In genomic region chr7:142796501-142797341, GRCh38 we compare ENCODE assay signal across 8 cellular contexts. TPM values are rescaled to one million over a fixed set of nuclear protein-coding genes. Genes with fewer than 3 reads are reported as not detected.
DNase-seq lines count a peak whose midpoint lies in the region; ATAC-seq and TF ChIP-seq lines count a peak whose summit lies in the region.
"Had no signal": no experiment of that assay in that cellular context is flagged by ENCODE, and none has a peak within 500 bp of the region (broad histone marks: within the 10 kb centered on the region; RNA-seq: fewer than 3 reads in every experiment).

No MANE protein-coding gene starts in this region.

- no peaks in the 10 kb centered on the region for H3K36me3 ChIP-seq in left lung
- H3K36me3 ChIP-seq in upper lobe of left lung = no peaks in the 10 kb centered on the region

- WGBS in upper lobe of left lung, 2 donors = 10 to 12% methylated on average over 14 to 23 of the region's 69 CpGs

- peak overlapping the region; percentile 0 to 29 for H3K4me3 ChIP-seq in left lung
- peak overlapping the region in 3 of 4 donors; percentile 15 to 42 (median 36) for H3K4me3 ChIP-seq in upper lobe of left lung

- peak; percentile 58 for DNase-seq in activated naive CD8-positive, alpha-beta T cell treated with anti-CD3 and anti-CD28 coated beads, Interleukin-2, amount 10 ng/mL, durations not matched to agents 7 days and 5 days
- no peak for DNase-seq in left lung
- DNase-seq in upper lobe of left lung = peak in 1 of 2 donors; percentile 86
- no peak for DNase-seq in stimulated activated CD4-positive, alpha-beta T cell treated with anti-CD3 and anti-CD28 coated beads, Interleukin-1b, Interleukin-23, amount 100 ng/mL, for 48 hours
- DNase-seq in COLO829 (ENCODE audit: low spot score) = no peak

- H3K4me1 ChIP-seq in left lung = peaks cover 6 to 17% of the 10 kb centered on the region in 2 donors
- peaks cover 15 to 20% (median 18%) of the 10 kb centered on the region in 4 donors for H3K4me1 ChIP-seq in upper lobe of left lung

- no peak for TF ChIP-seq EP300 in upper lobe of left lung (IDR thresholded peaks at IDR 0.05)

- POLR2A ChIA-PET in activated naive CD8-positive, alpha-beta T cell treated with anti-CD3 and anti-CD28 coated beads, Interleukin-2, amount 10 ng/mL, durations not matched to agents 7 days and 5 days (lab: Charles Lee) = interaction anchor here (1.0 to 21.1 kb wide), 10 partner anchors 10 to 451 kb away, joined by 3 to 1271 read pairs (median 12); no protein-coding TSS in a partner anchor

- H3K4me3 Mint-ChIP-seq in activated naive CD8-positive, alpha-beta T cell treated with anti-CD3 and anti-CD28 coated beads, Interleukin-2, amount 10 ng/mL, durations not matched to agents 7 days and 5 days = peak overlapping the region; percentile 94

- H3K27ac Mint-ChIP-seq in activated naive CD8-positive, alpha-beta T cell treated with anti-CD3 and anti-CD28 coated beads, Interleukin-2, amount 10 ng/mL, durations not matched to agents 7 days and 5 days = peak overlapping the region; percentile 99

- no peaks in the 10 kb centered on the region for H3K9me3 Mint-ChIP-seq in activated naive CD8-positive, alpha-beta T cell treated with anti-CD3 and anti-CD28 coated beads, Interleukin-2, amount 10 ng/mL, durations not matched to agents 7 days and 5 days

- H3K36me3 Mint-ChIP-seq in activated naive CD8-positive, alpha-beta T cell treated with anti-CD3 and anti-CD28 coated beads, Interleukin-2, amount 10 ng/mL, durations not matched to agents 7 days and 5 days = peaks cover 59% of the 10 kb centered on the region

- ATAC-seq in GM19351 (IDR thresholded peaks at IDR 0.05; ENCODE audit: unreplicated experiment) = peak; percentile 41
- ATAC-seq in HG03045 (IDR thresholded peaks at IDR 0.05; ENCODE audit: unreplicated experiment) = peak; percentile 60
- ATAC-seq in activated naive CD8-positive, alpha-beta T cell treated with anti-CD3 and anti-CD28 coated beads, Interleukin-2, amount 10 ng/mL, durations not matched to agents 7 days and 5 days (ENCODE audit: low read depth) = no peak
- peak; percentile 25 for ATAC-seq in left lung
- ATAC-seq in upper lobe of left lung (ENCODE audit: low FRiP score in 2 of 2) = peak in 1 of 2 donors; percentile 37

- no peaks in the 10 kb centered on the region for H3K27me3 Mint-ChIP-seq in activated naive CD8-positive, alpha-beta T cell treated with anti-CD3 and anti-CD28 coated beads, Interleukin-2, amount 10 ng/mL, durations not matched to agents 7 days and 5 days

- no peak for TF ChIP-seq CTCF in left lung (IDR thresholded peaks at IDR 0.05)
- no peak for TF ChIP-seq CTCF in upper lobe of left lung (IDR thresholded peaks at IDR 0.05)

- H3K27ac ChIP-seq in left lung = peak overlapping the region; percentile 0 to 65
- H3K27ac ChIP-seq in upper lobe of left lung = peak overlapping the region; percentile 61 to 82 (median 70)
- H3K27ac ChIP-seq: VCaP had no signal

- intact Hi-C loops in left lung (cut with DNase I) = no loop called here

- H3K9me3 ChIP-seq in left lung (no peaks in the 10 kb centered on the region), upper lobe of left lung (no peaks in the 10 kb centered on the region)

- H3K27me3 ChIP-seq in left lung (peaks cover 40 to 70% of the 10 kb centered on the region in 2 donors), upper lobe of left lung (peaks cover 0 to 26% (median 16%) of the 10 kb centered on the region in 4 donors)

- peaks cover 66% of the 10 kb centered on the region for H3K4me1 Mint-ChIP-seq in activated naive CD8-positive, alpha-beta T cell treated with anti-CD3 and anti-CD28 coated beads, Interleukin-2, amount 10 ng/mL, durations not matched to agents 7 days and 5 days

- TF ChIP-seq POLR2A in upper lobe of left lung (IDR thresholded peaks at IDR 0.05) = no peak

RNA-seq across cellular contexts. Expression of gene PRSS2, which starts 26.0 kb away (rescaled TPM):
- not detected for total RNA-seq in activated naive CD8-positive, alpha-beta T cell treated with anti-CD3 and anti-CD28 coated beads, Interleukin-2, amount 10 ng/mL, durations not matched to agents 7 days and 5 days
- 10 to 100 TPM in 1 of 2 donors, not detected in 1; 13.1 TPM for total RNA-seq in left lung
- total RNA-seq in upper lobe of left lung = 10 to 100 TPM in 2 of 6 donors, not detected in 4; 34.2 to 64.5 TPM

RNA-seq across cellular contexts. Expression of gene PRSS1, which starts 47.4 kb away (rescaled TPM):
- not detected for total RNA-seq in activated naive CD8-positive, alpha-beta T cell treated with anti-CD3 and anti-CD28 coated beads, Interleukin-2, amount 10 ng/mL, durations not matched to agents 7 days and 5 days
- under 1 TPM in 1 of 2 donors, not detected in 1; 0.99 TPM for total RNA-seq in left lung
- 10 to 100 TPM in 1 of 6 donors, 1 to 10 TPM in 1, not detected in 4; 9.8 to 20.6 TPM for total RNA-seq in upper lobe of left lung

RNA-seq across cellular contexts. Expression of gene EPHB6, which starts 58.2 kb away (rescaled TPM):
- total RNA-seq in activated naive CD8-positive, alpha-beta T cell treated with anti-CD3 and anti-CD28 coated beads, Interleukin-2, amount 10 ng/mL, durations not matched to agents 7 days and 5 days = 10 to 100 TPM; 20.1 to 25.2 TPM
- 10 to 100 TPM in 1 of 2 donors, 1 to 10 TPM in 1; 6.5 to 12.1 TPM for total RNA-seq in left lung
- 10 to 100 TPM in 3 of 6 donors, 1 to 10 TPM in 3; 5.7 to 34.6 (median 10.0) TPM for total RNA-seq in upper lobe of left lung
